ENCODE assay signal across 8 cellular contexts in the genomic region with DNA sequence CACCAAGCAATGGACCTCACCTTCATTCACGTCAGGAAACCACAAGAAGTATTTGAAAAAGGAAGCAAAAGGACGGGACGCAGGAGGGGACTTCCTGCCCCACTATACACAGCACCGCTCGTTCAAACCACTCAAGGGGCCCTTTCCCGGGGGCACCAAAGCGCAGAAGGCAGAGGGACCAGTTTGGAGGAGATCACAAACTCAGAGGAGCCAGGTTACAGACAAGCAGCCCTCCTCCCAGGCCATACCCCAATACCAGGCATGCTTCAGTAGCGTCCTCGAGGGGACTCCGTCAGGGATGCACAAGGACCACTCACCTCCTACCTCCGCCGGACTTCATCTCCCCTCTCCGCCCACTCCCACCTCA. TPM values are rescaled to one million over a fixed set of nuclear protein-coding genes. Genes with fewer than 3 reads are reported as not detected.
A peak's percentile ranks its signal among the peaks of the same experiment; 100 is the strongest.
DNase-seq lines count a peak whose midpoint lies in the region; ATAC-seq and TF ChIP-seq lines count a peak whose summit lies in the region.

No MANE protein-coding gene starts in this region.

- no peaks in the 10 kb centered on the region for H3K9me3 Mint-ChIP-seq in activated CD4-positive, alpha-beta T cell treated with anti-CD3 and anti-CD28 coated beads, Interleukin-2, amount 10 ng/mL, durations not matched to agents 24 days and 14 days

- ATAC-seq in GM18909 (IDR thresholded peaks at IDR 0.05; ENCODE audit: poor library complexity, unreplicated experiment) (peak; percentile 24), HG03442 (IDR thresholded peaks at IDR 0.05; ENCODE audit: unreplicated experiment) (peak; percentile 5), omental fat pad (ENCODE audit: low FRiP score) (no peak)

- H2AFZ ChIP-seq in ACC112 (ENCODE audit: low read length, unreplicated experiment) (peak overlapping the region; percentile 30), fibroblast of lung (ENCODE audit: low read length) (no peak overlapping the region), parathyroid adenoma (peak overlapping the region; percentile 78)

- H3K27me3 ChIP-seq in ACC112 (ENCODE audit: insufficient read depth, low read length) (no peaks in the 10 kb centered on the region), fibroblast of lung (ENCODE audit: control insufficient read depth, insufficient read depth, low read length) (no peaks in the 10 kb centered on the region), parathyroid adenoma (ENCODE audit: control insufficient read depth, insufficient read depth, low read length) (no peaks in the 10 kb centered on the region)

- H3K4me3 ChIP-seq in ACC112 (ENCODE audit: low read depth, low read length) (peak overlapping the region; percentile 89), fibroblast of lung (replicated peaks in 1 of 4; ENCODE audit: control extremely low read depth in 1 of 4, insufficient read depth in 1 of 4, low read depth in 3 of 4, low read length in 4 of 4) (peak overlapping the region; percentile 72 to 96 (median 84)), parathyroid adenoma (ENCODE audit: low read depth, low read length) (peak overlapping the region; percentile 92)

- no peaks in the 10 kb centered on the region for H3K36me3 ChIP-seq in ACC112 (ENCODE audit: insufficient read depth, low read length)
- H3K36me3 ChIP-seq in fibroblast of lung (ENCODE audit: control insufficient read depth, insufficient read depth, low read length): peaks cover 6% of the 10 kb centered on the region
- H3K36me3 ChIP-seq in parathyroid adenoma (ENCODE audit: control insufficient read depth, insufficient read depth, low read length): no peaks in the 10 kb centered on the region

- TF ChIP-seq CTCF in fibroblast of lung (conservative IDR thresholded peaks at IDR 0.05 in 1 of 2, IDR thresholded peaks at IDR 0.05 in 1 of 2; ENCODE audit: low read depth in 1 of 2, low read length in 2 of 2) (no peak), parathyroid adenoma (IDR thresholded peaks at IDR 0.05) (no peak), omental fat pad (IDR thresholded peaks at IDR 0.05) (no peak)

- H3K9me3 ChIP-seq in fibroblast of lung (ENCODE audit: control insufficient read depth, insufficient read depth, low read depth, low read length) (no peaks in the 10 kb centered on the region), parathyroid adenoma (ENCODE audit: control insufficient read depth, low read length) (no peaks in the 10 kb centered on the region)

- H3K9ac ChIP-seq in fibroblast of lung (ENCODE audit: insufficient read depth, low read length): peak overlapping the region; percentile 86
- H3K9ac ChIP-seq in parathyroid adenoma: peak overlapping the region; percentile 38

- no peaks in the 10 kb centered on the region for H3K27me3 Mint-ChIP-seq in activated CD4-positive, alpha-beta T cell treated with anti-CD3 and anti-CD28 coated beads, Interleukin-2, amount 10 ng/mL, durations not matched to agents 24 days and 14 days

- peak overlapping the region; percentile 88 for H3K4me3 Mint-ChIP-seq in activated CD4-positive, alpha-beta T cell treated with anti-CD3 and anti-CD28 coated beads, Interleukin-2, amount 10 ng/mL, durations not matched to agents 24 days and 14 days

- H3K79me2 ChIP-seq in ACC112 (ENCODE audit: control insufficient read depth, insufficient read depth, low read length, unreplicated experiment) (peaks cover 60% of the 10 kb centered on the region), fibroblast of lung (ENCODE audit: control insufficient read depth, insufficient read depth, low read length) (peaks cover 47% of the 10 kb centered on the region), parathyroid adenoma (peaks cover 20% of the 10 kb centered on the region)

- intact Hi-C loops in activated CD4-positive, alpha-beta T cell treated with anti-CD3 and anti-CD28 coated beads, Interleukin-2, amount 10 ng/mL, durations not matched to agents 24 days and 14 days (cut with micrococcal nuclease): loop anchor here (1.0 kb wide), 5 partner anchors 10 to 174 kb away; partner anchors contain the start of genes CREB3L4, DENND4B and JTB

- peak overlapping the region; percentile 69; the same call in 1 of the 2 replicates for H3K27ac ChIP-seq in ACC112 (ENCODE audit: low read depth, low read length)
- peak overlapping the region; percentile 53 for H3K27ac ChIP-seq in fibroblast of lung (ENCODE audit: insufficient read depth, low read length)
- H3K27ac ChIP-seq in parathyroid adenoma: peak overlapping the region; percentile 85

- H3K4me1 Mint-ChIP-seq in activated CD4-positive, alpha-beta T cell treated with anti-CD3 and anti-CD28 coated beads, Interleukin-2, amount 10 ng/mL, durations not matched to agents 24 days and 14 days: peaks cover 52% of the 10 kb centered on the region

- H3K27ac Mint-ChIP-seq in activated CD4-positive, alpha-beta T cell treated with anti-CD3 and anti-CD28 coated beads, Interleukin-2, amount 10 ng/mL, durations not matched to agents 24 days and 14 days: peak overlapping the region; percentile 94

- H3K4me1 ChIP-seq in ACC112 (ENCODE audit: control insufficient read depth, insufficient read depth, low read length, unreplicated experiment): peaks cover 27% of the 10 kb centered on the region
- H3K4me1 ChIP-seq in fibroblast of lung (ENCODE audit: control insufficient read depth, extremely low read depth, insufficient read depth, low read length): peaks cover 15% of the 10 kb centered on the region
- H3K4me1 ChIP-seq in parathyroid adenoma: peaks cover 11% of the 10 kb centered on the region

- H4K20me1 ChIP-seq in fibroblast of lung (ENCODE audit: control insufficient read depth, extremely low read depth, insufficient read depth, low read length): no peaks in the 10 kb centered on the region

- peaks cover 34% of the 10 kb centered on the region for H3K36me3 Mint-ChIP-seq in activated CD4-positive, alpha-beta T cell treated with anti-CD3 and anti-CD28 coated beads, Interleukin-2, amount 10 ng/mL, durations not matched to agents 24 days and 14 days (ENCODE audit: low read depth)

- H3K4me2 ChIP-seq in fibroblast of lung (ENCODE audit: extremely low read depth, insufficient read depth, low read length): peak overlapping the region; percentile 93
- H3K4me2 ChIP-seq in parathyroid adenoma (ENCODE audit: low read length): peak overlapping the region; percentile 80

- DNase-seq in activated CD4-positive, alpha-beta T cell treated with anti-CD3 and anti-CD28 coated beads, Interleukin-2, amount 10 ng/mL, durations not matched to agents 24 days and 14 days: peak; percentile 86
- DNase-seq in fibroblast of lung (ENCODE audit: low read depth in 2 of 2): peak in 1 of 2 donors; percentile 36
- DNase-seq in omental fat pad (ENCODE audit: low spot score): no peak
- DNase-seq in NCI-H774 (lab: John Stamatoyannopoulos, UW): no peak

RNA-seq across cellular contexts. Expression of gene CRTC2, which starts 0.7 kb away (rescaled TPM):
- total RNA-seq in activated CD4-positive, alpha-beta T cell treated with anti-CD3 and anti-CD28 coated beads, Interleukin-2, amount 10 ng/mL, durations not matched to agents 24 days and 14 days: 72.4 and 76.8 TPM in 2 replicates
- total RNA-seq in fibroblast of lung (2.6 TPM in 2 replicates), omental fat pad (10 to 100 TPM; 11.9 to 17.7 (median 16.3) TPM)
- polyA plus RNA-seq in fibroblast of lung: 7.1 and 10.9 TPM in 2 replicates
- polyA plus RNA-seq in fibroblast of lung (2012): 14.7 and 18.3 TPM in 2 replicates
- 98.3 and 119 TPM in 2 replicates for polyA minus RNA-seq in fibroblast of lung (ENCODE audit: low replicate concordance)

RNA-seq across cellular contexts. Expression of gene SLC39A1, which starts 5.6 kb away (rescaled TPM):
- 71.6 and 78.2 TPM in 2 replicates for total RNA-seq in activated CD4-positive, alpha-beta T cell treated with anti-CD3 and anti-CD28 coated beads, Interleukin-2, amount 10 ng/mL, durations not matched to agents 24 days and 14 days
- total RNA-seq in fibroblast of lung (113 and 119 TPM in 2 replicates), omental fat pad (100 to 1,000 TPM in 3 of 4 donors, 10 to 100 TPM in 1; 80.5 to 125 (median 116) TPM)
- polyA plus RNA-seq in fibroblast of lung: 80.5 and 94.4 TPM in 2 replicates
- polyA plus RNA-seq in fibroblast of lung (2012): 89.0 and 97.9 TPM in 2 replicates
- polyA minus RNA-seq in fibroblast of lung (ENCODE audit: low replicate concordance): 118 and 119 TPM in 2 replicates

RNA-seq across cellular contexts. Expression of gene CREB3L4, which starts 10.0 kb away (rescaled TPM):
- total RNA-seq in activated CD4-positive, alpha-beta T cell treated with anti-CD3 and anti-CD28 coated beads, Interleukin-2, amount 10 ng/mL, durations not matched to agents 24 days and 14 days: 8.3 and 9.7 TPM in 2 replicates
- 6.4 and 8.2 TPM in 2 replicates for total RNA-seq in fibroblast of lung
- polyA plus RNA-seq in fibroblast of lung: 3.7 and 4.8 TPM in 2 replicates
- polyA plus RNA-seq in fibroblast of lung (2012): 3.3 and 4.6 TPM in 2 replicates
- polyA minus RNA-seq in fibroblast of lung (ENCODE audit: low replicate concordance): 2.0 and 16.6 TPM in 2 replicates
- 10 to 100 TPM in 1 of 4 donors, 1 to 10 TPM in 3; 6.1 to 19.1 (median 8.5) TPM for total RNA-seq in omental fat pad

RNA-seq across cellular contexts. Expression of gene DENND4B, which starts 11.2 kb away (rescaled TPM):
- total RNA-seq in activated CD4-positive, alpha-beta T cell treated with anti-CD3 and anti-CD28 coated beads, Interleukin-2, amount 10 ng/mL, durations not matched to agents 24 days and 14 days: 128 and 130 TPM in 2 replicates
- total RNA-seq in fibroblast of lung (13.6 and 17.7 TPM in 2 replicates), omental fat pad (10 to 100 TPM; 21.8 to 75.0 (median 50.3) TPM)
- 9.1 and 15.9 TPM in 2 replicates for polyA plus RNA-seq in fibroblast of lung
- 12.4 and 16.0 TPM in 2 replicates for polyA plus RNA-seq in fibroblast of lung (2012)
- 48.3 and 58.9 TPM in 2 replicates for polyA minus RNA-seq in fibroblast of lung (ENCODE audit: low replicate concordance)

RNA-seq across cellular contexts. Expression of gene JTB, which starts 19.7 kb away (rescaled TPM):
- 195 and 200 TPM in 2 replicates for total RNA-seq in activated CD4-positive, alpha-beta T cell treated with anti-CD3 and anti-CD28 coated beads, Interleukin-2, amount 10 ng/mL, durations not matched to agents 24 days and 14 days
- total RNA-seq in fibroblast of lung (98.9 and 131 TPM in 2 replicates), omental fat pad (100 to 1,000 TPM; 190 to 258 (median 208) TPM)
- 102 and 123 TPM in 2 replicates for polyA plus RNA-seq in fibroblast of lung
- 98.6 and 98.8 TPM in 2 replicates for polyA plus RNA-seq in fibroblast of lung (2012)
- 54.5 and 60.8 TPM in 2 replicates for polyA minus RNA-seq in fibroblast of lung (ENCODE audit: low replicate concordance)
